In the genomic region with DNA sequence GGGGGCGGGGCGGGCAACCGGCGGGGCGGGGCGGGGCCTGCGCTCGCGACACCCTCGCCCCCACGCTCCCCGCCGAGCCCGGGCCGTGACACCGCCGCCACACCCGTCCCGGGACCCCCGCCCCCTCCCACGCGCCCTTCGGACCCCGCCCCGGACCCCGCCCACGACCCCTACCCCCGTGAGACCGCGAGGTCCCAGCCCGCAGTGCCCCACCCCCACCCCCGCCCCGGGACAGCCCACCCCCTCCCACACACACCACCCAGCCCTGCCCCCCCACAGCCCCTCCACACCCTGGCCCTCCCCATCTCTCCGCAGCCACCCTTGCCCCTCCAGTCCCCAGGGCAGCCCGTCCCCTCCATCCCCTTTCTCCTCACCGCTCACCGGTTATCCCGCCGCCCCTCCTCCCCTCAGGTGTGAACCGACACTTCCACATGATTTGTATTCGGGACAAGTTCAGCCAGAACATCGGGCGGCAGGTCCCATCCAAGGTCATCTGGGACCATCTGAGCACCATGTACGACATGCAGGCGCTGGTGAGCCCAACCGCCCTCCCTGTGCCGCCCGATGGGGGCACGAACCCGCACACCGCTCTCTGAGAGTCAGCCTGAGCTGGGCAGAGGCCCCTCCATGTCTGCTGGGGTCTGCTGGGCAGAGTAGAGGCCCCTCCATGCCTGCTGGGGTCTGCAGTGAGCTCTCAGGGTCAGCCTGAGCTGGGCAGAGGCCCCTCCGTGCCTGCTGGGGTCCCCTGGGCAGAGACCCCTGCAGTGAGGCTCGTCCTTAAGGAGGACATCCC, we compare ENCODE assay signal across 8 cellular contexts. TPM values are rescaled to one million over a fixed set of nuclear protein-coding genes. Genes with fewer than 3 reads are reported as not detected.
DNase-seq lines count a peak whose midpoint lies in the region; ATAC-seq, FAIRE-seq and TF ChIP-seq lines count a peak whose summit lies in the region.

No MANE protein-coding gene starts in this region.

- H3K27ac ChIP-seq in vagina: peak overlapping the region; percentile 88

- no peak for TF ChIP-seq POLR2A in vagina (IDR thresholded peaks at IDR 0.05)

- FAIRE-seq in frontal cortex (lab: Jason Lieb, UNC): no peak

- no peaks in the 10 kb centered on the region for H3K9me3 ChIP-seq in vagina

- H3K4me1 ChIP-seq in vagina: peaks cover 18% of the 10 kb centered on the region

- peak overlapping the region; percentile 66 to 81 for H3K4me3 ChIP-seq in vagina

- intact Hi-C loops in Right ventricle myocardium inferior (cut with DNase I): loop anchor here (10.0 kb wide), 2 partner anchors 412 to 492 kb away; partner anchors contain the start of genes ADRM1 and RPS21
- intact Hi-C loops in cardiac septum (cut with DNase I): loop anchor here (10.0 kb wide), 1 partner anchor 392 kb away; the partner anchor contains the start of gene CABLES2
- intact Hi-C loops in vagina (cut with DNase I): loop anchor here (10.0 kb wide), 1 partner anchor 492 kb away; the partner anchor contains the start of gene ADRM1

- H3K36me3 ChIP-seq in vagina: peaks cover 0 to 20% of the 10 kb centered on the region in 2 donors

- peaks cover 35% of the 10 kb centered on the region for H3K4me1 Mint-ChIP-seq in central memory CD8-positive, alpha-beta T cell
- peaks cover 16% of the 10 kb centered on the region for H3K4me1 Mint-ChIP-seq in mesothelial cell of epicardium

- H3K27me3 Mint-ChIP-seq in central memory CD8-positive, alpha-beta T cell: no peaks in the 10 kb centered on the region
- no peaks in the 10 kb centered on the region for H3K27me3 Mint-ChIP-seq in mesothelial cell of epicardium (ENCODE audit: low read depth)

- H3K9me3 Mint-ChIP-seq in central memory CD8-positive, alpha-beta T cell: no peaks in the 10 kb centered on the region
- H3K9me3 Mint-ChIP-seq in mesothelial cell of epicardium: no peaks in the 10 kb centered on the region

- no peak for ATAC-seq in Right ventricle myocardium inferior
- no peak for ATAC-seq in central memory CD8-positive, alpha-beta T cell (replicated peaks; ENCODE audit: extremely low read depth, poor library complexity, severe bottlenecking)

- H3K27ac Mint-ChIP-seq in central memory CD8-positive, alpha-beta T cell (ENCODE audit: low read depth): peak overlapping the region; percentile 42
- peak overlapping the region; percentile 75 for H3K27ac Mint-ChIP-seq in mesothelial cell of epicardium

- TF ChIP-seq CTCF in mesothelial cell of epicardium (IDR thresholded peaks at IDR 0.05; ENCODE audit: unreplicated experiment) (no peak), vagina (IDR thresholded peaks at IDR 0.05) (no peak)

- DNase-seq in Right ventricle myocardium inferior (ENCODE audit: missing footprints) (peak; percentile 62), cardiac septum (ENCODE audit: low spot score) (no peak), mesothelial cell of epicardium (ENCODE audit: low spot score in 2 of 2, unreplicated experiment in 2 of 2) (no peak), vagina (ENCODE audit: extremely low spot score in 2 of 2) (no peak), NCI-H1417 treated with DMSO at 0.1 percent for 48 hours (lab: John Stamatoyannopoulos, UW) (no peak), frontal cortex (ENCODE audit: low spot score in 2 of 2) (no peak), GF-D8 (lab: John Stamatoyannopoulos, UW) (no peak)
- DNase-seq in central memory CD8-positive, alpha-beta T cell (ENCODE audit: low spot score in 2 of 2): no peak

- peak overlapping the region; percentile 80 for H3K4me3 Mint-ChIP-seq in central memory CD8-positive, alpha-beta T cell
- H3K4me3 Mint-ChIP-seq in mesothelial cell of epicardium: peak overlapping the region; percentile 86

- peaks cover 40% of the 10 kb centered on the region for H3K36me3 Mint-ChIP-seq in central memory CD8-positive, alpha-beta T cell (ENCODE audit: insufficient read depth)
- peaks cover 13% of the 10 kb centered on the region for H3K36me3 Mint-ChIP-seq in mesothelial cell of epicardium

- H3K27me3 ChIP-seq in vagina: no peaks in the 10 kb centered on the region

RNA-seq across cellular contexts. Expression of gene MRGBP, which starts 0.6 kb away (rescaled TPM):
- total RNA-seq in Right ventricle myocardium inferior (10.0 TPM), cardiac septum (7.9 TPM), mesothelial cell of epicardium (18.4 to 20.8 TPM (median 20.4 TPM) in 3 replicates), vagina (10.6 TPM), frontal cortex (20.0 TPM)

RNA-seq across cellular contexts. Expression of gene OGFR, which starts 7.7 kb away (rescaled TPM):
- 22.5 TPM for total RNA-seq in Right ventricle myocardium inferior
- total RNA-seq in cardiac septum: 16.4 TPM
- total RNA-seq in mesothelial cell of epicardium: 56.2 to 58.4 TPM (median 56.5 TPM) in 3 replicates
- 43.7 TPM for total RNA-seq in vagina
- total RNA-seq in frontal cortex: 24.1 TPM

RNA-seq across cellular contexts. Expression of gene COL9A3, which starts 20.0 kb away (rescaled TPM):
- total RNA-seq in Right ventricle myocardium inferior (5.5 TPM), cardiac septum (0.94 TPM), mesothelial cell of epicardium (573 to 576 TPM (median 576 TPM) in 3 replicates), vagina (1.2 TPM), frontal cortex (10.2 TPM)

Comparison
In these comparisons a context has a peak if more than half of its experiments do, and no peak if none do; other contexts are left out.
1. RNA of gene COL9A3, which starts 20.0 kb away (total RNA-seq): 573 to 576 TPM in mesothelial cell of epicardium; 10.2 TPM in frontal cortex (single experiment), 5.5 TPM in Right ventricle myocardium inferior (single experiment), 1.2 TPM in vagina (single experiment) and 0.94 TPM in cardiac septum (single experiment); every median in the first group is over 10 times any median in the second.